Comparison of ENCODE assay signal across 9 cellular contexts in the genomic region with DNA sequence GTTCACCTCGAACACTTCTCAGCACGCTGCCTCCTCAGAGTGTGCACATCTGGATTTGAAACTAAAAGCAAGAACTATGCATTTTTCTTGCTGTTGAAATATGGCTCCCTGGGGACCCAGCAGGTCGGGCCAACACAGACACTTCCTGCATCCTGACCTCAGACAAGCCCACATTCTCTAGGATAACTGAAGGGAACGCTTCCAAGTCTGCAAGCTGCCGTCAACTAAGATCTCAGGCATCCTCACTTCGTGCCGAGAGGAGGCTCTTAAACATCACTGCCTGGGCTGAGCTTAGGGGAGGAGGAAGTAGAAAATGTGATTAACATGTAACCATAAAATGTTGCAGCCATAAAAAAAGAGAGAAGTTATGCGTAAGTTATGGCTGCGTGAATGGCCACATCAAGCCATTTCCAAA.
DNase-seq lines count a peak whose midpoint lies in the region; ATAC-seq and TF ChIP-seq lines count a peak whose summit lies in the region.
"Had no signal": no experiment of that assay in that cellular context is flagged by ENCODE, and none has a peak within 500 bp of the region (broad histone marks: within the 10 kb centered on the region; RNA-seq: fewer than 3 reads in every experiment).

No MANE protein-coding gene starts in this region.

- ATAC-seq in HG02798 (IDR thresholded peaks at IDR 0.05; ENCODE audit: poor library complexity, unreplicated experiment), result peak; percentile 76
- no peak for ATAC-seq in activated naive CD8-positive, alpha-beta T cell treated with anti-CD3 and anti-CD28 coated beads, Interleukin-2, amount 50 U/mL, for 24 hours
- no peak for ATAC-seq in activated naive CD4-positive, alpha-beta T cell treated with anti-CD3 and anti-CD28 coated beads, Interleukin-2, amount 50 U/mL, for 72 hours

- no peak overlapping the region for H3K18ac ChIP-seq in neuronal stem cell (ENCODE audit: low read length)

- peaks cover 1% of the 10 kb centered on the region for H3K36me3 Mint-ChIP-seq in activated naive CD8-positive, alpha-beta T cell treated with anti-CD3 and anti-CD28 coated beads, Interleukin-2, amount 50 U/mL, for 24 hours (ENCODE audit: low read depth)
- peaks cover 4% of the 10 kb centered on the region for H3K36me3 Mint-ChIP-seq in mesothelial cell of epicardium
- H3K36me3 Mint-ChIP-seq in activated naive CD4-positive, alpha-beta T cell treated with anti-CD3 and anti-CD28 coated beads, Interleukin-2, amount 50 U/mL, for 72 hours, result peaks cover 8 to 23% of the 10 kb centered on the region in 2 donors
- H3K36me3 Mint-ChIP-seq: activated naive CD4-positive, alpha-beta T cell treated with anti-CD3 and anti-CD28 coated beads, Interleukin-2, amount 10 ng/mL, durations not matched to agents 7 days and 5 days had no signal

- H3K27ac Mint-ChIP-seq in activated naive CD8-positive, alpha-beta T cell treated with anti-CD3 and anti-CD28 coated beads, Interleukin-2, amount 50 U/mL, for 24 hours, result no peak overlapping the region
- H3K27ac Mint-ChIP-seq in mesothelial cell of epicardium, result peak overlapping the region; percentile 62
- H3K27ac Mint-ChIP-seq in activated naive CD4-positive, alpha-beta T cell treated with anti-CD3 and anti-CD28 coated beads, Interleukin-2, amount 50 U/mL, for 72 hours, result no peak overlapping the region
- H3K27ac Mint-ChIP-seq: activated naive CD4-positive, alpha-beta T cell treated with anti-CD3 and anti-CD28 coated beads, Interleukin-2, amount 10 ng/mL, durations not matched to agents 7 days and 5 days had no signal

- H2BK5ac ChIP-seq in neuronal stem cell (ENCODE audit: low read length), result no peak overlapping the region

- H3K27ac ChIP-seq in neuronal stem cell (replicated peaks; ENCODE audit: low read length), result no peak overlapping the region

- peaks cover 0 to 9% (median 0%) of the 10 kb centered on the region in 3 experiments for H3K27me3 ChIP-seq in neuronal stem cell (ENCODE audit: control insufficient read depth in 3 of 3, insufficient read depth in 3 of 3, low read depth in 1 of 3, low read length in 3 of 3)

- DNase-seq in EH (ENCODE audit: low read depth), result peak; percentile 100
- DNase-seq in activated naive CD8-positive, alpha-beta T cell treated with anti-CD3 and anti-CD28 coated beads, Interleukin-2, amount 50 U/mL, for 24 hours, result no peak
- DNase-seq in mesothelial cell of epicardium (ENCODE audit: low spot score in 2 of 2, unreplicated experiment in 2 of 2), result no peak
- no peak for DNase-seq in NCI-H146 (lab: John Stamatoyannopoulos, UW)
- no peak for DNase-seq in neuronal stem cell (ENCODE audit: low spot score)
- no peak for DNase-seq in activated naive CD4-positive, alpha-beta T cell treated with anti-CD3 and anti-CD28 coated beads, Interleukin-2, amount 50 U/mL, for 72 hours (ENCODE audit: low spot score in 2 of 2)
- DNase-seq in NCI-H2029 (lab: John Stamatoyannopoulos, UW), result no peak
- DNase-seq: activated naive CD4-positive, alpha-beta T cell treated with anti-CD3 and anti-CD28 coated beads, Interleukin-2, amount 10 ng/mL, durations not matched to agents 7 days and 5 days had no signal

- H3K27me3 Mint-ChIP-seq in activated naive CD8-positive, alpha-beta T cell treated with anti-CD3 and anti-CD28 coated beads, Interleukin-2, amount 50 U/mL, for 24 hours, result peaks cover 40% of the 10 kb centered on the region
- H3K27me3 Mint-ChIP-seq in mesothelial cell of epicardium (ENCODE audit: low read depth), result peaks cover 12% of the 10 kb centered on the region

- peaks cover 6% of the 10 kb centered on the region for H3K4me1 Mint-ChIP-seq in activated naive CD8-positive, alpha-beta T cell treated with anti-CD3 and anti-CD28 coated beads, Interleukin-2, amount 50 U/mL, for 24 hours
- peaks cover 12% of the 10 kb centered on the region for H3K4me1 Mint-ChIP-seq in mesothelial cell of epicardium
- H3K4me1 Mint-ChIP-seq: activated naive CD4-positive, alpha-beta T cell treated with anti-CD3 and anti-CD28 coated beads, Interleukin-2, amount 10 ng/mL, durations not matched to agents 7 days and 5 days had no signal

- H3K4me1 ChIP-seq in neuronal stem cell (ENCODE audit: control insufficient read depth in 2 of 2, insufficient read depth in 1 of 2, low read depth in 1 of 2, low read length in 2 of 2), result no peaks in the 10 kb centered on the region

- H2BK12ac ChIP-seq in neuronal stem cell (ENCODE audit: low read length), result no peak overlapping the region

- TF ChIP-seq CTCF in mesothelial cell of epicardium (IDR thresholded peaks at IDR 0.05; ENCODE audit: unreplicated experiment), result no peak

- no CpG with 5 or more reads among the region's 9 CpGs for WGBS in neuronal stem cell (ENCODE audit: extremely low coverage in 2 of 2, insufficient read length in 2 of 2, insufficient replicate concordance in 1 of 2), 2 donors

- H4K91ac ChIP-seq in neuronal stem cell (ENCODE audit: low read depth, low read length, poor library complexity), result no peak overlapping the region

- no peaks in the 10 kb centered on the region for H3K36me3 ChIP-seq in neuronal stem cell (replicated peaks in 1 of 2; ENCODE audit: control insufficient read depth in 2 of 2, insufficient read depth in 2 of 2, low read length in 2 of 2)

- peaks cover 8% of the 10 kb centered on the region in 2 donors for H3K9me3 ChIP-seq in neuronal stem cell (replicated peaks in 1 of 2; ENCODE audit: control insufficient read depth in 2 of 2, insufficient read depth in 1 of 2, low read depth in 1 of 2, low read length in 2 of 2)

- H2AK5ac ChIP-seq in neuronal stem cell (ENCODE audit: low read depth, low read length), result no peak overlapping the region

- H3K4me3 Mint-ChIP-seq in activated naive CD8-positive, alpha-beta T cell treated with anti-CD3 and anti-CD28 coated beads, Interleukin-2, amount 50 U/mL, for 24 hours, result peak overlapping the region; percentile 37
- H3K4me3 Mint-ChIP-seq in mesothelial cell of epicardium, result no peak overlapping the region
- H3K4me3 Mint-ChIP-seq: activated naive CD4-positive, alpha-beta T cell treated with anti-CD3 and anti-CD28 coated beads, Interleukin-2, amount 10 ng/mL, durations not matched to agents 7 days and 5 days had no signal

- no peak overlapping the region for H4K8ac ChIP-seq in neuronal stem cell (ENCODE audit: low read depth, low read length)

- no peak overlapping the region for H3K14ac ChIP-seq in neuronal stem cell (ENCODE audit: low read length)

- H3K9me3 Mint-ChIP-seq in activated naive CD8-positive, alpha-beta T cell treated with anti-CD3 and anti-CD28 coated beads, Interleukin-2, amount 50 U/mL, for 24 hours, result peaks cover 13% of the 10 kb centered on the region
- H3K9me3 Mint-ChIP-seq in mesothelial cell of epicardium, result peaks cover 13% of the 10 kb centered on the region
- peaks cover 13 to 19% of the 10 kb centered on the region in 2 donors for H3K9me3 Mint-ChIP-seq in activated naive CD4-positive, alpha-beta T cell treated with anti-CD3 and anti-CD28 coated beads, Interleukin-2, amount 50 U/mL, for 72 hours

- no peak overlapping the region for H3K4me3 ChIP-seq in neuronal stem cell (ENCODE audit: low read length in 2 of 2)

- H2BK15ac ChIP-seq in neuronal stem cell (ENCODE audit: low read length), result no peak overlapping the region

- H3K79me1 ChIP-seq in neuronal stem cell (ENCODE audit: low read depth, low read length), result no peaks in the 10 kb centered on the region

- H3K9ac ChIP-seq in neuronal stem cell (ENCODE audit: low read depth, low read length, poor library complexity), result no peak overlapping the region

- no peak overlapping the region for H2BK120ac ChIP-seq in neuronal stem cell (ENCODE audit: low read depth, low read length)

- no peak overlapping the region for H3K4me2 ChIP-seq in neuronal stem cell (ENCODE audit: insufficient read depth, low read length, poor library complexity, severe bottlenecking)

- no peak overlapping the region for H3K4ac ChIP-seq in neuronal stem cell (ENCODE audit: low read length)

- no peak overlapping the region for H3K23ac ChIP-seq in neuronal stem cell (ENCODE audit: low read depth, low read length, poor library complexity)

- H2AFZ ChIP-seq in neuronal stem cell (ENCODE audit: low read length), result no peak overlapping the region
